ENCODE assay signal across 10 cellular contexts in genomic region chr3:14452676-14453367, GRCh38. TPM values are rescaled to one million over a fixed set of nuclear protein-coding genes. Genes with fewer than 3 reads are reported as not detected.
DNase-seq lines count a peak whose midpoint lies in the region; ATAC-seq and TF ChIP-seq lines count a peak whose summit lies in the region.
"Had no signal": no experiment of that assay in that cellular context is flagged by ENCODE, and none has a peak within 500 bp of the region (broad histone marks: within the 10 kb centered on the region; RNA-seq: fewer than 3 reads in every experiment).

No MANE protein-coding gene starts in this region.

- H3K9me3 Mint-ChIP-seq in nephron, result no peaks in the 10 kb centered on the region
- no peaks in the 10 kb centered on the region for H3K9me3 Mint-ChIP-seq in activated T-cell treated with anti-CD3 and anti-CD28 coated beads, Interleukin-2, amount 50 U/mL, for 4 hours

- peak overlapping the region; percentile 76 to 95 (median 90) for H3K27ac Mint-ChIP-seq in nephron
- H3K27ac Mint-ChIP-seq: activated naive CD8-positive, alpha-beta T cell had no signal

- peaks cover 36% of the 10 kb centered on the region for H3K27me3 Mint-ChIP-seq in nephron (ENCODE audit: low read depth)
- H3K27me3 Mint-ChIP-seq in activated T-cell treated with anti-CD3 and anti-CD28 coated beads, Interleukin-2, amount 50 U/mL, for 4 hours (ENCODE audit: low read depth), result no peaks in the 10 kb centered on the region
- H3K27me3 Mint-ChIP-seq: activated naive CD8-positive, alpha-beta T cell had no signal

- peak overlapping the region in 2 of 3 experiments; percentile 46 to 48 for H3K4me3 Mint-ChIP-seq in nephron
- H3K4me3 Mint-ChIP-seq in activated T-cell treated with anti-CD3 and anti-CD28 coated beads, Interleukin-2, amount 50 U/mL, for 4 hours, result no peak overlapping the region
- H3K4me3 Mint-ChIP-seq: activated naive CD8-positive, alpha-beta T cell had no signal

- peaks cover 5 to 64% (median 22%) of the 10 kb centered on the region in 3 donors for H3K36me3 ChIP-seq in esophagus squamous epithelium

- no peaks in the 10 kb centered on the region for H3K9me3 ChIP-seq in esophagus squamous epithelium

- no peaks in the 10 kb centered on the region for H3K27me3 ChIP-seq in esophagus squamous epithelium

- intact Hi-C loops in esophagus squamous epithelium (cut with DNase I), result no loop called here

- ATAC-seq in activated T-cell treated with anti-CD3 and anti-CD28 coated beads, Interleukin-2, amount 50 U/mL, for 4 hours, result no peak
- no peak for ATAC-seq in HG03039 (IDR thresholded peaks at IDR 0.05; ENCODE audit: unreplicated experiment)
- ATAC-seq in HG02885 (IDR thresholded peaks at IDR 0.05; ENCODE audit: poor library complexity, unreplicated experiment), result no peak
- ATAC-seq: GM12878 had no signal

- H3K4me3 ChIP-seq in esophagus squamous epithelium, result peak overlapping the region in 1 of 4 donors; percentile 31
- H3K4me3 ChIP-seq: GM12878 had no signal

- DNase-seq in DMS 273 (lab: John Stamatoyannopoulos, UW; ENCODE audit: unreplicated experiment) (peak; percentile 86), NCI-H748 treated with DMSO at 0.1 percent for 48 hours (lab: John Stamatoyannopoulos, UW) (peak; percentile 64), esophagus squamous epithelium (lab: John Stamatoyannopoulos, UW) (peak; percentile 41), ecto neural progenitor cell (ENCODE audit: low spot score) (no peak)
- no peak for DNase-seq in activated T-cell treated with anti-CD3 and anti-CD28 coated beads, Interleukin-2, amount 50 U/mL, for 4 hours

- no peak for TF ChIP-seq POLR2A in esophagus squamous epithelium (IDR thresholded peaks at IDR 0.05)

- peaks cover 29 to 53% (median 32%) of the 10 kb centered on the region in 3 donors for H3K4me1 ChIP-seq in esophagus squamous epithelium

- H3K27ac ChIP-seq in esophagus squamous epithelium, result peak overlapping the region; percentile 72 to 93 (median 87)

- peaks cover 47% of the 10 kb centered on the region for H3K36me3 Mint-ChIP-seq in nephron (ENCODE audit: low read depth)
- H3K36me3 Mint-ChIP-seq in activated T-cell treated with anti-CD3 and anti-CD28 coated beads, Interleukin-2, amount 50 U/mL, for 4 hours (ENCODE audit: insufficient read depth), result peaks cover 38% of the 10 kb centered on the region

- H3K4me1 Mint-ChIP-seq in nephron, result peaks cover 51% of the 10 kb centered on the region
- H3K4me1 Mint-ChIP-seq in activated T-cell treated with anti-CD3 and anti-CD28 coated beads, Interleukin-2, amount 50 U/mL, for 4 hours (ENCODE audit: low read depth), result no peaks in the 10 kb centered on the region

- TF ChIP-seq CTCF in esophagus squamous epithelium (IDR thresholded peaks at IDR 0.05) (peak in 2 of 6 experiments; percentile 33 to 38), nephron (IDR thresholded peaks at IDR 0.05; ENCODE audit: unreplicated experiment in 3 of 3) (peak in 1 of 3 experiments; percentile 24)

- WGBS in esophagus squamous epithelium, 2 donors, result 19 to 50% methylated on average over 2 to 11 of the region's 25 CpGs

RNA-seq across cellular contexts. Expression of gene SLC6A6, which starts 50.4 kb away (rescaled TPM):
- total RNA-seq in esophagus squamous epithelium, result 10 to 100 TPM; 14.4 to 35.7 (median 17.0) TPM
- total RNA-seq in activated T-cell treated with anti-CD3 and anti-CD28 coated beads, Interleukin-2, amount 50 U/mL, for 4 hours, result 10 to 100 TPM; 47.6 to 54.2 (median 51.2) TPM

Comparison
In these comparisons a context has a peak if more than half of its experiments do, and no peak if none do; other contexts are left out.
1. DNase-seq: peak in DMS 273 (single experiment), NCI-H748 treated with DMSO at 0.1 percent for 48 hours (single experiment) and esophagus squamous epithelium (single experiment); none in activated T-cell treated with anti-CD3 and anti-CD28 coated beads, Interleukin-2, amount 50 U/mL, for 4 hours (single experiment) and ecto neural progenitor cell (single experiment).